ENCODE assay signal across 8 cellular contexts in the genomic region with DNA sequence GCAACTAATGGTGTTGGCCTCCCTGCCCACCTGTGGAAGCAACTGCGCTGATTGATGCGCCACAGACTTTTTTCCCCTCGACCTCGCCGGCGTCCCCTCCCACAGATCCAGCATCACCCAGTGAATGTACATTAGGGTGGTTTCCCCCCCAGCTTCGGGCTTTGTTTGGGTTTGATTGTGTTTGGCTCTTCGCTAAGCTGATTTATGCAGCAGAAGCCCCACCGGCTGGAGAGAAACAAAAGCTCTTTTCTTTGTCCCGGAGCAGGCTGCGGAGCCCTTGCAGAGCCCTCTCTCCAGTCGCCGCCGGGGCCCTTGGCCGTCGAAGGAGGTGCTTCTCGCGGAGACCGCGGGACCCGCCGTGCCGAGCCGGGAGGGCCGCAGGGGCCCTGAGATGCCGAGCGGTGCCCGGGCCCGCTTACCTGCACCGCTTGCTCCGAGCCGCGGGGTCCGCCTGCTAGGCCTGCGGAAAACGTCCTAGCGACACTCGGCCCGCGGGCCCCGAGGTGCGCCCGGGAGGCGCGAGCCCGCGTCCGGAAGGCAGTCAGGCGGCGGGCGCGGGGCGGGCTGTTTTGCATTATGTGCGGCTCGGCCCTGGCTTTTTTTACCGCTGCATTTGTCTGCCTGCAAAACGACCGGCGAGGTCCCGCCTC. TPM values are rescaled to one million over a fixed set of nuclear protein-coding genes. Genes with fewer than 3 reads are reported as not detected.
DNase-seq lines count a peak whose midpoint lies in the region; ATAC-seq, FAIRE-seq and TF ChIP-seq lines count a peak whose summit lies in the region.
"Had no signal": no experiment of that assay in that cellular context is flagged by ENCODE, and none has a peak within 500 bp of the region (broad histone marks: within the 10 kb centered on the region; RNA-seq: fewer than 3 reads in every experiment).

No MANE protein-coding gene starts in this region.

- peak overlapping the region; percentile 23 to 70 (median 46) for H3K27ac Mint-ChIP-seq in IgD-negative memory B cell
- H3K27ac Mint-ChIP-seq in activated CD8-positive, alpha-beta T cell treated with anti-CD3 and anti-CD28 coated beads, Interleukin-2, amount 10 ng/mL, durations not matched to agents 7 days and 5 days, result no peak overlapping the region
- no peak overlapping the region for H3K27ac Mint-ChIP-seq in natural killer cell

- H3K4me3 Mint-ChIP-seq in IgD-negative memory B cell, result peak overlapping the region; percentile 87 to 98 (median 96)
- H3K4me3 Mint-ChIP-seq in activated CD8-positive, alpha-beta T cell treated with anti-CD3 and anti-CD28 coated beads, Interleukin-2, amount 10 ng/mL, durations not matched to agents 7 days and 5 days, result peak overlapping the region; percentile 72
- H3K4me3 Mint-ChIP-seq in natural killer cell, result peak overlapping the region; percentile 72

- H3K4me1 Mint-ChIP-seq in IgD-negative memory B cell, result peaks cover 9 to 15% (median 13%) of the 10 kb centered on the region in 3 donors
- H3K4me1 Mint-ChIP-seq in activated CD8-positive, alpha-beta T cell treated with anti-CD3 and anti-CD28 coated beads, Interleukin-2, amount 10 ng/mL, durations not matched to agents 7 days and 5 days (ENCODE audit: low read depth), result peaks cover 19% of the 10 kb centered on the region
- peaks cover 4 to 15% of the 10 kb centered on the region in 2 donors for H3K4me1 Mint-ChIP-seq in natural killer cell

- no peaks in the 10 kb centered on the region for H3K9me3 ChIP-seq in uterus

- H3K4me3 ChIP-seq in fibroblast of mammary gland (ENCODE audit: control insufficient read depth, low read depth, low read length) (peak overlapping the region; percentile 60), uterus (peak overlapping the region; percentile 77 to 78)

- no peak for TF ChIP-seq POLR2A in GM12891 (IDR thresholded peaks at IDR 0.05; ENCODE audit: low read depth, low read length)
- peak in 1 of 2 donors; percentile 30 for TF ChIP-seq POLR2A in uterus (IDR thresholded peaks at IDR 0.05)

- POLR2A ChIA-PET in activated CD8-positive, alpha-beta T cell treated with anti-CD3 and anti-CD28 coated beads, Interleukin-2, amount 10 ng/mL, durations not matched to agents 7 days and 5 days (lab: Charles Lee), result no interaction called here

- intact Hi-C loops in natural killer cell (cut with micrococcal nuclease), result no loop called here
- intact Hi-C loops in uterus (cut with DNase I; ENCODE audit: low total_unique reads), result no loop called here

- H3K36me3 Mint-ChIP-seq in IgD-negative memory B cell (no peaks in the 10 kb centered on the region), natural killer cell (no peaks in the 10 kb centered on the region)
- H3K36me3 Mint-ChIP-seq in activated CD8-positive, alpha-beta T cell treated with anti-CD3 and anti-CD28 coated beads, Interleukin-2, amount 10 ng/mL, durations not matched to agents 7 days and 5 days (ENCODE audit: low read depth), result no peaks in the 10 kb centered on the region

- no peaks in the 10 kb centered on the region for H3K4me1 ChIP-seq in uterus

- H3K9me3 Mint-ChIP-seq in IgD-negative memory B cell (no peaks in the 10 kb centered on the region), natural killer cell (no peaks in the 10 kb centered on the region)
- H3K9me3 Mint-ChIP-seq in activated CD8-positive, alpha-beta T cell treated with anti-CD3 and anti-CD28 coated beads, Interleukin-2, amount 10 ng/mL, durations not matched to agents 7 days and 5 days (ENCODE audit: insufficient read depth), result no peaks in the 10 kb centered on the region

- H3K27ac ChIP-seq in uterus, result peak overlapping the region; percentile 88 to 96

- FAIRE-seq in GM12891 (lab: Jason Lieb, UNC), result no peak
- FAIRE-seq: islet of Langerhans had no signal

- peak; percentile 22 for DNase-seq in GM12891 (ENCODE audit: insufficient read length, low spot score)
- DNase-seq in activated CD8-positive, alpha-beta T cell treated with anti-CD3 and anti-CD28 coated beads, Interleukin-2, amount 10 ng/mL, durations not matched to agents 7 days and 5 days, result peak; percentile 28
- DNase-seq in fibroblast of mammary gland (ENCODE audit: low read depth), result no peak
- DNase-seq in natural killer cell, result no peak
- peak; percentile 43 for DNase-seq in uterus

- TF ChIP-seq CTCF in fibroblast of mammary gland (conservative IDR thresholded peaks at IDR 0.05; ENCODE audit: control insufficient read depth, insufficient read depth, low read depth, low read length), result no peak
- no peak for TF ChIP-seq CTCF in natural killer cell (IDR thresholded peaks at IDR 0.05)
- peak in 3 of 4 experiments; percentile 9 to 35 (median 15) for TF ChIP-seq CTCF in uterus (IDR thresholded peaks at IDR 0.05)

- H3K36me3 ChIP-seq in uterus, result no peaks in the 10 kb centered on the region

- CTCF ChIA-PET in activated CD8-positive, alpha-beta T cell treated with anti-CD3 and anti-CD28 coated beads, Interleukin-2, amount 10 ng/mL, durations not matched to agents 7 days and 5 days (lab: Charles Lee), result no interaction called here

- peak; percentile 21 for ATAC-seq in GM21717 (IDR thresholded peaks at IDR 0.05; ENCODE audit: unreplicated experiment)
- ATAC-seq in activated CD8-positive, alpha-beta T cell treated with anti-CD3 and anti-CD28 coated beads, Interleukin-2, amount 10 ng/mL, durations not matched to agents 7 days and 5 days, result peak; percentile 43
- peak in 2 of 3 donors; percentile 44 to 45 for ATAC-seq in natural killer cell

- no peaks in the 10 kb centered on the region for H3K27me3 ChIP-seq in uterus

- H3K27me3 Mint-ChIP-seq in IgD-negative memory B cell (peaks cover 9% of the 10 kb centered on the region), natural killer cell (ENCODE audit: low read depth in 2 of 2) (peaks cover 25 to 35% of the 10 kb centered on the region in 2 donors)
- peaks cover 49% of the 10 kb centered on the region for H3K27me3 Mint-ChIP-seq in activated CD8-positive, alpha-beta T cell treated with anti-CD3 and anti-CD28 coated beads, Interleukin-2, amount 10 ng/mL, durations not matched to agents 7 days and 5 days (ENCODE audit: low read depth)

TF ChIP-seq in GM12891, 5 proteins besides CTCF, POLR2A, EP300 and RAD21:
- TF ChIP-seq PAX5 (IDR thresholded peaks at IDR 0.05; ENCODE audit: insufficient read depth, low read length, severe bottlenecking), result no peak
- 0 out of 2 replicates have a peak, but pooled peaks have one; percentile 10 for TF ChIP-seq TAF1 (IDR thresholded peaks at IDR 0.05; ENCODE audit: low read depth, low read length)
TF ChIP-seq in GM12891: peak in this region for 1.

RNA-seq across cellular contexts. Expression of a gene that starts 0.7 kb away (rescaled TPM):
- 0.28 TPM for polyA plus RNA-seq in GM12891 (2012; ENCODE audit: low read depth, missing spikeins)
- not detected for polyA plus RNA-seq in IgD-negative memory B cell
- total RNA-seq in activated CD8-positive, alpha-beta T cell treated with anti-CD3 and anti-CD28 coated beads, Interleukin-2, amount 10 ng/mL, durations not matched to agents 7 days and 5 days, result not detected
- total RNA-seq in natural killer cell (10 to 100 TPM in 1 of 3 donors, under 1 TPM in 1, not detected in 1; 0.39 to 12.8 TPM), uterus (10 to 100 TPM in 3 of 4 donors, 1 to 10 TPM in 1; 9.1 to 74.8 (median 27.6) TPM)

Comparison
In these comparisons a context has a peak if more than half of its experiments do, and no peak if none do; other contexts are left out.
1. DNase-seq: peak in GM12891 (single experiment), activated CD8-positive, alpha-beta T cell treated with anti-CD3 and anti-CD28 coated beads, Interleukin-2, amount 10 ng/mL, durations not matched to agents 7 days and 5 days (single experiment) and uterus (2 of 2); none in fibroblast of mammary gland (single experiment) and natural killer cell (single experiment).
2. H3K27ac Mint-ChIP-seq: peak in IgD-negative memory B cell (3 of 3); none in activated CD8-positive, alpha-beta T cell treated with anti-CD3 and anti-CD28 coated beads, Interleukin-2, amount 10 ng/mL, durations not matched to agents 7 days and 5 days (single experiment) and natural killer cell (0 of 2).
3. CTCF ChIP-seq: peak in uterus (3 of 4); none in fibroblast of mammary gland (single experiment) and natural killer cell (single experiment).
4. Peak in every context shown above with its lines, with median percentiles within 50 percentile points of each other: ATAC-seq and H3K4me3 Mint-ChIP-seq.